ENCODE assay signal across 8 cellular contexts in the genomic region with DNA sequence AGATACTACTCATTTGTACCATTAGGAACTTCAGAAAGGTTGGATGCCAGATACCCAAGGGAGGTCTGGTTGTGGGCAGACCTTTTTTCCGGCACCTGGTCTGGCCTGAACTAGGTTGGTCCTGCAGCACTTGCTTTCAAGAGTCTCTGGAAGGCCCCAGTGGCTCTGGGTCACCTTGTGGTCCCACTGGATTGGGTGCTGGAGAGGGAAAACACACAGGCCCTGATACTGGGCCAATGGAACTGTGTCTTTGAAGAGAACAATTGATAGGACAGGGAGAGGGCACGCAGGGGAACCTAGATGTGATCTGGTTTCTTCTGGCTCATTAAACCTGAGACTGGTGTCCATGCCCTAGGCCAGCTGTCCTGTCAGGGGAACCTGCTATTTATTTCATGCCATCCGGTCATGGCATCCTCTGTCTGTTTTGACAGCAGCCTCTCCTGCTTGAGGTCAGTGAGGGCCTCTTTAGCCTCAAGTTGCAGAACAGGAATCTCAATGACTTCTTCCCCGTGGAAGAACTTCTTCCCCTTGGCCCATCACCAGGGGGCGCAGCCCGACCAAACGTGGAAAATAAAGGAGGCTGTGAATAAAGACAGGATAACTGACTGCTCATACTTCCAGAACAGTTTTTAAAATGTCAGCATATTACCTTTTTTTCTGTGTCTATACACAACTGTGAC. TPM values are rescaled to one million over a fixed set of nuclear protein-coding genes. Genes with fewer than 3 reads are reported as not detected.
DNase-seq lines count a peak whose midpoint lies in the region; ATAC-seq and TF ChIP-seq lines count a peak whose summit lies in the region.

No MANE protein-coding gene starts in this region.

- H3K36me3 Mint-ChIP-seq in naive thymus-derived CD8-positive, alpha-beta T cell = peaks cover 0 to 85% (median 7%) of the 10 kb centered on the region in 3 donors

- TF ChIP-seq CTCF in HL-60 (IDR thresholded peaks at IDR 0.05; ENCODE audit: insufficient read depth, low read length) = peak; percentile 82

- H3K9ac ChIP-seq in NT2/D1 (ENCODE audit: insufficient read length, low read depth) = no peak overlapping the region

- H3K4me1 ChIP-seq in NT2/D1 (ENCODE audit: insufficient read depth, insufficient read length) = peaks cover 3% of the 10 kb centered on the region

- no peaks in the 10 kb centered on the region for H3K27me3 Mint-ChIP-seq in naive thymus-derived CD8-positive, alpha-beta T cell

- DNase-seq in CD1c-positive myeloid dendritic cell (ENCODE audit: extremely low spot score) (peak; percentile 68), HL-60 (ENCODE audit: low read depth in 1 of 2, low spot score in 1 of 2) (peak in 1 of 2 experiments; percentile 75), NT2/D1 (ENCODE audit: low read depth, low spot score) (peak; percentile 33), erythroblast (lab: John Stamatoyannopoulos, UW) (peak; percentile 71 to 85), stromal cell of bone marrow (ENCODE audit: low read depth) (peak; percentile 41)
- DNase-seq in activated CD8-positive, alpha-beta memory T cell treated with anti-CD3 and anti-CD28 coated beads, Interleukin-2, amount 50 U/mL, for 48 hours = peak; percentile 85
- DNase-seq in naive thymus-derived CD8-positive, alpha-beta T cell = peak; percentile 10 to 67 (median 37)

- no peak for TF ChIP-seq POLR2A in erythroblast (IDR thresholded peaks at IDR 0.05; ENCODE audit: low read length)

- no peak overlapping the region for H3K27ac ChIP-seq in HL-60 (replicated peaks)

- peaks cover 0 to 11% (median 8%) of the 10 kb centered on the region in 4 donors for H3K4me1 Mint-ChIP-seq in naive thymus-derived CD8-positive, alpha-beta T cell

- H3K4me3 Mint-ChIP-seq in naive thymus-derived CD8-positive, alpha-beta T cell = no peak overlapping the region

- no peaks in the 10 kb centered on the region for H3K9me3 Mint-ChIP-seq in naive thymus-derived CD8-positive, alpha-beta T cell

- H3K4me3 ChIP-seq in HL-60 (replicated peaks; ENCODE audit: insufficient read depth, low read length) (no peak overlapping the region), NT2/D1 (ENCODE audit: insufficient read length, low read depth) (no peak overlapping the region)

- no peaks in the 10 kb centered on the region for H3K9me3 ChIP-seq in NT2/D1 (ENCODE audit: insufficient read depth, low read length)

- peaks cover 69% of the 10 kb centered on the region for H3K36me3 ChIP-seq in NT2/D1 (ENCODE audit: insufficient read depth, insufficient read length, low read length)

- POLR2A ChIA-PET in naive thymus-derived CD8-positive, alpha-beta T cell (lab: Charles Lee) = no interaction called here

- H3K27ac Mint-ChIP-seq in naive thymus-derived CD8-positive, alpha-beta T cell = peak overlapping the region in 7 of 10 donors; percentile 2 to 80 (median 44)

- ATAC-seq in naive thymus-derived CD8-positive, alpha-beta T cell = no peak
- ATAC-seq in HG03135 (IDR thresholded peaks at IDR 0.05; ENCODE audit: unreplicated experiment) = no peak

- H3K27me3 ChIP-seq in HL-60 (ENCODE audit: insufficient read depth, poor library complexity, severe bottlenecking) (no peaks in the 10 kb centered on the region), NT2/D1 (ENCODE audit: insufficient read depth, insufficient read length) (no peaks in the 10 kb centered on the region)

RNA-seq across cellular contexts. Expression of a gene that starts 25.0 kb away (rescaled TPM):
- 10 to 100 TPM; 61.3 to 73.8 TPM for total RNA-seq in naive thymus-derived CD8-positive, alpha-beta T cell
- polyA plus RNA-seq in naive thymus-derived CD8-positive, alpha-beta T cell = 10 to 100 TPM; 24.4 to 36.8 (median 28.6) TPM
